ENCODE assay signal across 2 cellular contexts in genomic region chr22:25367756-25368155, GRCh38.
TF ChIP-seq lines count a peak whose summit lies in the region.

No MANE protein-coding gene starts in this region.

TF ChIP-seq in GM23338, 12 proteins besides CTCF, POLR2A, EP300 and RAD21 (continued from another document):
- TF ChIP-seq REST (IDR thresholded peaks at IDR 0.05; ENCODE audit: unreplicated experiment) = no peak

TF ChIP-seq in GM12878, 131 proteins besides CTCF, POLR2A, EP300 and RAD21 (continued from another document):
- TF ChIP-seq ATF2 (IDR thresholded peaks at IDR 0.05; ENCODE audit: low read length) (no peak), JUNB (IDR thresholded peaks at IDR 0.05) (no peak), ZBTB40 (IDR thresholded peaks at IDR 0.05; ENCODE audit: borderline replicate concordance) (no peak), KAT2A (conservative IDR thresholded peaks at IDR 0.05; ENCODE audit: control insufficient read depth, low read depth, low read length) (no peak), WRNIP1 (IDR thresholded peaks at IDR 0.05; ENCODE audit: borderline replicate concordance, low read depth, low read length) (no peak), PAX5 (IDR thresholded peaks at IDR 0.05; ENCODE audit: borderline replicate concordance, low read depth, low read length) (no peak), ASH2L (IDR thresholded peaks at IDR 0.05; ENCODE audit: borderline replicate concordance, low read depth) (no peak), ESRRA (IDR thresholded peaks at IDR 0.05; ENCODE audit: low read length) (no peak), HDGF (IDR thresholded peaks at IDR 0.05) (no peak), CEBPB (IDR thresholded peaks at IDR 0.05; ENCODE audit: borderline replicate concordance in 1 of 2, low read depth in 2 of 2, low read length in 2 of 2) (no peak), RCOR1 (conservative IDR thresholded peaks at IDR 0.05; ENCODE audit: low read depth, low read length) (no peak), E2F8 (IDR thresholded peaks at IDR 0.05; ENCODE audit: low read depth, partially characterized antibody) (no peak), HSF1 (IDR thresholded peaks at IDR 0.05; ENCODE audit: low read depth, low read length) (no peak), MEF2B (IDR thresholded peaks at IDR 0.05; ENCODE audit: partially characterized antibody, poor library complexity, severe bottlenecking) (no peak)
- TF ChIP-seq, protein P1, sequence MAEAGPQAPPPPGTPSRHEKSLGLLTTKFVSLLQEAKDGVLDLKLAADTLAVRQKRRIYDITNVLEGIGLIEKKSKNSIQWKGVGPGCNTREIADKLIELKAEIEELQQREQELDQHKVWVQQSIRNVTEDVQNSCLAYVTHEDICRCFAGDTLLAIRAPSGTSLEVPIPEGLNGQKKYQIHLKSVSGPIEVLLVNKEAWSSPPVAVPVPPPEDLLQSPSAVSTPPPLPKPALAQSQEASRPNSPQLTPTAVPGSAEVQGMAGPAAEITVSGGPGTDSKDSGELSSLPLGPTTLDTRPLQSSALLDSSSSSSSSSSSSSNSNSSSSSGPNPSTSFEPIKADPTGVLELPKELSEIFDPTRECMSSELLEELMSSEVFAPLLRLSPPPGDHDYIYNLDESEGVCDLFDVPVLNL (IDR thresholded peaks at IDR 0.05; ENCODE audit: low read depth, low read length) = no peak
- TF ChIP-seq, protein P2, sequence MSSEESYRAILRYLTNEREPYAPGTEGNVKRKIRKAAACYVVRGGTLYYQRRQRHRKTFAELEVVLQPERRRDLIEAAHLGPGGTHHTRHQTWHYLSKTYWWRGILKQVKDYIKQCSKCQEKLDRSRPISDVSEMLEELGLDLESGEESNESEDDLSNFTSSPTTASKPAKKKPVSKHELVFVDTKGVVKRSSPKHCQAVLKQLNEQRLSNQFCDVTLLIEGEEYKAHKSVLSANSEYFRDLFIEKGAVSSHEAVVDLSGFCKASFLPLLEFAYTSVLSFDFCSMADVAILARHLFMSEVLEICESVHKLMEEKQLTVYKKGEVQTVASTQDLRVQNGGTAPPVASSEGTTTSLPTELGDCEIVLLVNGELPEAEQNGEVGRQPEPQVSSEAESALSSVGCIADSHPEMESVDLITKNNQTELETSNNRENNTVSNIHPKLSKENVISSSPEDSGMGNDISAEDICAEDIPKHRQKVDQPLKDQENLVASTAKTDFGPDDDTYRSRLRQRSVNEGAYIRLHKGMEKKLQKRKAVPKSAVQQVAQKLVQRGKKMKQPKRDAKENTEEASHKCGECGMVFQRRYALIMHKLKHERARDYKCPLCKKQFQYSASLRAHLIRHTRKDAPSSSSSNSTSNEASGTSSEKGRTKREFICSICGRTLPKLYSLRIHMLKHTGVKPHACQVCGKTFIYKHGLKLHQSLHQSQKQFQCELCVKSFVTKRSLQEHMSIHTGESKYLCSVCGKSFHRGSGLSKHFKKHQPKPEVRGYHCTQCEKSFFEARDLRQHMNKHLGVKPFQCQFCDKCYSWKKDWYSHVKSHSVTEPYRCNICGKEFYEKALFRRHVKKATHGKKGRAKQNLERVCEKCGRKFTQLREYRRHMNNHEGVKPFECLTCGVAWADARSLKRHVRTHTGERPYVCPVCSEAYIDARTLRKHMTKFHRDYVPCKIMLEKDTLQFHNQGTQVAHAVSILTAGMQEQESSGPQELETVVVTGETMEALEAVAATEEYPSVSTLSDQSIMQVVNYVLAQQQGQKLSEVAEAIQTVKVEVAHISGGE (CRISPR knock-in tag; IDR thresholded peaks at IDR 0.05) = no peak
